ENCODE assay signal across 15 cellular contexts in the genomic region with DNA sequence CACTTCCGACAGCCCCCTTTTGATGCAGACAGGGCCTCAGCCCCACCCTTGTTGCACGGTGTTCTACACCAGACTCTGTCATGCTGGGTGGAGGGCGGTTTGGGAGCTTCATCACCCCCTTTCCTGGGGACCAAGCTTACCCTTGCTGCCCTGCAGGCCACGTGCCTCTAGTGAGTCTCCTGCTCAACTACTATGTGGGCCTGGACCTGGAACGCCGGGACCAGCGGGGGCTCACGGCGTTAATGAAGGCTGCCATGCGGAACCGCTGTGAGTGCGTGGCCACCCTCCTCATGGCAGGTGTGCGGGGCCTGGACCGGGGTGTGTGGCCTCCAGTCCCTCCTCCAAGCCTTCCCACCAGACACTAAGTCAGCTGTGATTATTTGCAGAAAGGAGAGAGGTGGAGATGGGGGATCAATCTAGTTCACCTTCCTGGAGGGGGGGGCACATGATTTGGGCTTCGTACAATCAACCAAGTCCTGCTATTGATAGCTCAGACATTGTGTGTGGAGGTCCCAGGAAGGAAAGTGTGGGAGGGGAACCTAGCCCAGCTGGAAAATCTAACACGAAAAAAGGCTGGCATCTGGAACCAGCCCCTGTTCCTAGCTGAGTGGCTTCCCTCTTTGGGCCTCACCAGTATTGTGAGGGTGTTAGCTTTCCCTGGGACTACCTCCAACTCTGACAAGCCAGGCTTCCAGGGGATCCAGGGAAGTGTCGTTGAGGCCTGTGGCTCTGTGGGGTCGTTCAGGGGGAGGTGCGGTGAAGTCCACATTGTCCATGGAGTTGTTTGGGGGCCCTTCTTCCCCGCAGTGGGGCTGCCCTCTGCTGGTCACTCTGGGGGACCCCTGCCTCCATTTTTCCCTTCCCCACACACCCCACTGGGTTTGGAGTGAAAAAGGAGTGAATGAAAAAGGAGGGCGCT. TPM values are rescaled to one million over a fixed set of nuclear protein-coding genes. Genes with fewer than 3 reads are reported as not detected.
DNase-seq lines count a peak whose midpoint lies in the region; ATAC-seq and TF ChIP-seq lines count a peak whose summit lies in the region.
"Had no signal": no experiment of that assay in that cellular context is flagged by ENCODE, and none has a peak within 500 bp of the region (broad histone marks: within the 10 kb centered on the region; RNA-seq: fewer than 3 reads in every experiment).

No MANE protein-coding gene starts in this region.

- H3K4me2 ChIP-seq in OCI-LY7 (ENCODE audit: low read length) = no peak overlapping the region

- H3K27ac Mint-ChIP-seq in progenitor cell of endocrine pancreas (no peak overlapping the region), MCF 10A (ENCODE audit: low read depth, unreplicated experiment) (no peak overlapping the region)
- H3K27ac Mint-ChIP-seq: activated CD8-positive, alpha-beta T cell treated with anti-CD3 and anti-CD28 coated beads, Interleukin-2, amount 10 ng/mL, durations not matched to agents 7 days and 5 days had no signal

- ATAC-seq in GM18909 (IDR thresholded peaks at IDR 0.05; ENCODE audit: poor library complexity, unreplicated experiment) (no peak), GM21786 (IDR thresholded peaks at IDR 0.05; ENCODE audit: unreplicated experiment) (no peak)
- ATAC-seq: activated CD8-positive, alpha-beta T cell treated with anti-CD3 and anti-CD28 coated beads, Interleukin-2, amount 10 ng/mL, durations not matched to agents 7 days and 5 days had no signal

- H3K79me2 ChIP-seq in OCI-LY7 (ENCODE audit: insufficient read depth, low read depth, low read length) = no peaks in the 10 kb centered on the region

- CTCF ChIA-PET in OCI-LY7 (lab: Charles Lee; ENCODE audit: unreplicated experiment) (no interaction called here), MCF 10A (lab: Yijun Ruan, JAX) (interaction anchor here (0.7 to 4.5 kb wide), 3 partner anchors 33 to 1807 kb away, joined by 3 to 15 read pairs (median 4); no protein-coding TSS in a partner anchor)

- H3K36me3 Mint-ChIP-seq in progenitor cell of endocrine pancreas (ENCODE audit: insufficient read depth) (no peaks in the 10 kb centered on the region), MCF 10A (ENCODE audit: insufficient read depth, unreplicated experiment) (no peaks in the 10 kb centered on the region)

- TF ChIP-seq CTCF in GM12872 (IDR thresholded peaks at IDR 0.05; ENCODE audit: insufficient read depth, low read depth, low read length) = 0 out of 3 replicates have a peak, but pooled peaks have one; percentile 10
- TF ChIP-seq CTCF in OCI-LY7 (conservative IDR thresholded peaks at IDR 0.05; ENCODE audit: low read length) = peak; percentile 54
- TF ChIP-seq CTCF in fibroblast of pulmonary artery (IDR thresholded peaks at IDR 0.05; ENCODE audit: low read length, missing control alignments) = peak; percentile 32
- TF ChIP-seq CTCF in progenitor cell of endocrine pancreas (IDR thresholded peaks at IDR 0.05; ENCODE audit: unreplicated experiment) = peak; percentile 22
- no peak for TF ChIP-seq CTCF in MCF 10A (IDR thresholded peaks at IDR 0.05; ENCODE audit: unreplicated experiment)

- POLR2A ChIA-PET in OCI-LY7 (lab: Charles Lee) = no interaction called here
- POLR2A ChIA-PET in MCF 10A (lab: Yijun Ruan, JAX) = interaction anchor here (0.7 kb wide), 2 partner anchors 496 to 707 kb away, joined by 3 read pairs; no protein-coding TSS in a partner anchor

- no peak overlapping the region for H3K27ac ChIP-seq in OCI-LY7 (ENCODE audit: low read depth, low read length, poor library complexity, severe bottlenecking)

- H3K9me2 ChIP-seq in OCI-LY7 (ENCODE audit: insufficient read depth, low read length) = no peaks in the 10 kb centered on the region

- no TSS peak for BruUV-seq in OCI-LY7 (replicated peaks; lab: Mats Ljungman, UMichigan)
- no TSS peak for BruUV-seq in MCF 10A (replicated peaks; lab: Mats Ljungman, UMichigan)

- H2AFZ ChIP-seq in OCI-LY7 (ENCODE audit: low read length) = no peak overlapping the region

- H3K36me3 ChIP-seq in OCI-LY7 (ENCODE audit: insufficient read depth, low read length) = no peaks in the 10 kb centered on the region

- H3K9me3 ChIP-seq in OCI-LY7 (ENCODE audit: low read length) = peaks cover 6% of the 10 kb centered on the region; the same call in 1 of the 2 replicates

- intact Hi-C loops in OCI-LY7 (cut with micrococcal nuclease; ENCODE audit: unreplicated experiment) (no loop called here), MCF 10A (cut with micrococcal nuclease) (no loop called here)

- DNase-seq in OCI-LY7 (ENCODE audit: low spot score) (no peak), fibroblast of pulmonary artery (ENCODE audit: low read depth) (peak; percentile 45), progenitor cell of endocrine pancreas (ENCODE audit: low spot score, unreplicated experiment) (no peak), MCF 10A (ENCODE audit: unreplicated experiment) (no peak)
- no peak for DNase-seq in activated naive CD4-positive, alpha-beta T cell treated with anti-CD3 and anti-CD28 coated beads, Interleukin-2, amount 50 U/mL, for 16 hours
- DNase-seq: activated CD8-positive, alpha-beta T cell treated with anti-CD3 and anti-CD28 coated beads, Interleukin-2, amount 10 ng/mL, durations not matched to agents 7 days and 5 days; activated effector memory CD4-positive, alpha-beta T cell treated with anti-CD3 and anti-CD28 coated beads, Interleukin-2, amount 50 U/mL, for 16 hours; Calu3; nucleus accumbens; RPMI8226 had no signal

- peaks cover 9% of the 10 kb centered on the region for H3K4me1 ChIP-seq in OCI-LY7 (ENCODE audit: insufficient read depth, low read length, poor library complexity, severe bottlenecking)

- no peaks in the 10 kb centered on the region for H4K20me1 ChIP-seq in OCI-LY7 (ENCODE audit: insufficient read depth, low read length)

- peaks cover 6% of the 10 kb centered on the region for H3K9me3 Mint-ChIP-seq in progenitor cell of endocrine pancreas (ENCODE audit: low read depth)
- H3K9me3 Mint-ChIP-seq in MCF 10A (ENCODE audit: unreplicated experiment) = no peaks in the 10 kb centered on the region

- no peak overlapping the region for H3K4me3 Mint-ChIP-seq in progenitor cell of endocrine pancreas (ENCODE audit: low read depth)
- H3K4me3 Mint-ChIP-seq in MCF 10A (ENCODE audit: unreplicated experiment) = no peak overlapping the region
- H3K4me3 Mint-ChIP-seq: activated CD8-positive, alpha-beta T cell treated with anti-CD3 and anti-CD28 coated beads, Interleukin-2, amount 10 ng/mL, durations not matched to agents 7 days and 5 days had no signal

- H3K27me3 Mint-ChIP-seq in progenitor cell of endocrine pancreas = peaks cover 17% of the 10 kb centered on the region
- no peaks in the 10 kb centered on the region for H3K27me3 Mint-ChIP-seq in MCF 10A (ENCODE audit: insufficient read depth, unreplicated experiment)

- peaks cover 7% of the 10 kb centered on the region for H3K4me1 Mint-ChIP-seq in progenitor cell of endocrine pancreas (ENCODE audit: low read depth)
- peaks cover 13% of the 10 kb centered on the region for H3K4me1 Mint-ChIP-seq in MCF 10A (ENCODE audit: insufficient read depth, unreplicated experiment)

- H3K4me3 ChIP-seq in OCI-LY7 (ENCODE audit: low read depth, low read length, poor library complexity, severe bottlenecking) (no peak overlapping the region), fibroblast of pulmonary artery (replicated peaks; ENCODE audit: low read depth, low read length) (no peak overlapping the region)

RNA-seq across cellular contexts. Expression of gene ANKRD33, which starts 1.6 kb away (rescaled TPM):
- total RNA-seq in OCI-LY7 (2014; rRNA removed; shearing (Covaris generic)) = not detected in 2 replicates
- total RNA-seq in OCI-LY7 (2022) (not detected in 2 replicates), progenitor cell of endocrine pancreas (0.14 and 0.44 TPM in 2 replicates), MCF 10A (2022) (not detected in 2 replicates)
- total RNA-seq: activated CD8-positive, alpha-beta T cell treated with anti-CD3 and anti-CD28 coated beads, Interleukin-2, amount 10 ng/mL, durations not matched to agents 7 days and 5 days; bronchial epithelial cell; Calu3; NCI-H460 had no signal

RNA-seq across cellular contexts. Expression of gene ACVRL1, which starts 17.8 kb away (rescaled TPM):
- not detected in 2 replicates for total RNA-seq in OCI-LY7 (2014; rRNA removed; shearing (Covaris generic))
- total RNA-seq in OCI-LY7 (2022) (not detected in 2 replicates), progenitor cell of endocrine pancreas (0.18 TPM in 1 of 2 replicates, not detected in the other), MCF 10A (2022) (not detected in 2 replicates)
- total RNA-seq: activated CD8-positive, alpha-beta T cell treated with anti-CD3 and anti-CD28 coated beads, Interleukin-2, amount 10 ng/mL, durations not matched to agents 7 days and 5 days; Calu3; NCI-H460 had no signal

RNA-seq across cellular contexts. Expression of gene FIGNL2, which starts 41.0 kb away (rescaled TPM):
- not detected in 2 replicates for total RNA-seq in OCI-LY7 (2014; rRNA removed; shearing (Covaris generic))
- not detected in 2 replicates for total RNA-seq in OCI-LY7 (2022)
- total RNA-seq in progenitor cell of endocrine pancreas = 44.5 and 46.7 TPM in 2 replicates
- not detected in 2 replicates for total RNA-seq in MCF 10A (2022)
- total RNA-seq: bronchial epithelial cell, Calu3 had no signal

Comparison
In these comparisons a context has a peak if more than half of its experiments do, and no peak if none do; other contexts are left out.
1. RNA of gene FIGNL2, which starts 41.0 kb away (total RNA-seq): 44.5 to 46.7 TPM in progenitor cell of endocrine pancreas; not detected in OCI-LY7 and not detected in MCF 10A; every median in the first group is over 10 times any median in the second.